ENCODE assay signal across 10 cellular contexts in genomic region chr3:13235079-13235478, GRCh38.
DNase-seq lines count a peak whose midpoint lies in the region; ATAC-seq and TF ChIP-seq lines count a peak whose summit lies in the region.
"Had no signal": no experiment of that assay in that cellular context is flagged by ENCODE, and none has a peak within 500 bp of the region (broad histone marks: within the 10 kb centered on the region; RNA-seq: fewer than 3 reads in every experiment).

No MANE protein-coding gene starts in this region.

- peak; percentile 22 to 36 for DNase-seq in NOMO-1 (lab: John Stamatoyannopoulos, UW; ENCODE audit: unreplicated experiment in 2 of 2)
- DNase-seq in NOMO-1 treated with dmso at 0.1 percent for 144 hours (lab: John Stamatoyannopoulos, UW; ENCODE audit: unreplicated experiment), result no peak
- DNase-seq in memory B cell (ENCODE audit: low spot score in 2 of 2), result no peak
- DNase-seq in middle frontal gyrus (ENCODE audit: extremely low spot score, low spot score), result no peak
- no peak for DNase-seq in amygdala (lab: John Stamatoyannopoulos, UW)
- no peak for DNase-seq in HuH-7.5 (ENCODE audit: low spot score)
- DNase-seq: cerebellar nuclear complex; NK-92 treated with Interleukin-12 subunit alpha and Interleukin-12 subunit beta, amount 100 ng/mL, for 24 hours had no signal

- no peaks in the 10 kb centered on the region for H3K36me3 Mint-ChIP-seq in memory B cell

- ATAC-seq in GM21723 (IDR thresholded peaks at IDR 0.05; ENCODE audit: unreplicated experiment) (peak; percentile 76), memory B cell (ENCODE audit: low read depth) (peak; percentile 80)

- no peak overlapping the region for H3K9ac ChIP-seq in OCI-LY3 (ENCODE audit: low read length)

- H3K9me3 ChIP-seq in OCI-LY3 (ENCODE audit: insufficient read depth, low read length), result no peaks in the 10 kb centered on the region

- H3K27me3 Mint-ChIP-seq in memory B cell, result no peaks in the 10 kb centered on the region

- no peaks in the 10 kb centered on the region for H3K9me3 Mint-ChIP-seq in memory B cell

- no peak for TF ChIP-seq CTCF in OCI-LY3 (IDR thresholded peaks at IDR 0.05; ENCODE audit: low read depth, low read length)

- no peaks in the 10 kb centered on the region for H4K20me1 ChIP-seq in OCI-LY3 (ENCODE audit: insufficient read depth, low read length)

- H3K27me3 ChIP-seq in OCI-LY3 (ENCODE audit: low read depth, low read length), result peaks cover 41% of the 10 kb centered on the region

- H3K4me1 ChIP-seq in OCI-LY3 (ENCODE audit: low read length), result peaks cover 23% of the 10 kb centered on the region

- peak overlapping the region; percentile 58 for H3K4me2 ChIP-seq in OCI-LY3 (ENCODE audit: low read length)

- H3K79me2 ChIP-seq in OCI-LY3 (ENCODE audit: low read length), result no peaks in the 10 kb centered on the region

- peak overlapping the region; percentile 11 for H3K4me3 ChIP-seq in OCI-LY3 (ENCODE audit: low read length)

- peak overlapping the region; percentile 21 for H3K27ac Mint-ChIP-seq in memory B cell

- H3K36me3 ChIP-seq in OCI-LY3 (replicated peaks; ENCODE audit: low read depth, low read length), result no peaks in the 10 kb centered on the region

- H2AFZ ChIP-seq in OCI-LY3 (ENCODE audit: low read depth, low read length), result no peak overlapping the region

- peak overlapping the region; percentile 73 for H3K4me3 Mint-ChIP-seq in memory B cell

- no peak overlapping the region for H3K27ac ChIP-seq in OCI-LY3 (ENCODE audit: low read length)

- peaks cover 32% of the 10 kb centered on the region for H3K4me1 Mint-ChIP-seq in memory B cell

Comparison
In these comparisons a context has a peak if more than half of its experiments do, and no peak if none do; other contexts are left out.
1. DNase-seq: peak in NOMO-1 (2 of 2); none in NOMO-1 treated with dmso at 0.1 percent for 144 hours (single experiment), memory B cell (0 of 2), middle frontal gyrus (single experiment), amygdala (0 of 56) and HuH-7.5 (single experiment).